In genomic region chr14:71672596-71672995, GRCh38 we compare ENCODE assay signal across 1 cellular context.
TF ChIP-seq lines count a peak whose summit lies in the region.

No MANE protein-coding gene starts in this region.

TF ChIP-seq in GM23338, 12 proteins besides CTCF, POLR2A, EP300 and RAD21 (continued from another document):
- TF ChIP-seq, protein P1, sequence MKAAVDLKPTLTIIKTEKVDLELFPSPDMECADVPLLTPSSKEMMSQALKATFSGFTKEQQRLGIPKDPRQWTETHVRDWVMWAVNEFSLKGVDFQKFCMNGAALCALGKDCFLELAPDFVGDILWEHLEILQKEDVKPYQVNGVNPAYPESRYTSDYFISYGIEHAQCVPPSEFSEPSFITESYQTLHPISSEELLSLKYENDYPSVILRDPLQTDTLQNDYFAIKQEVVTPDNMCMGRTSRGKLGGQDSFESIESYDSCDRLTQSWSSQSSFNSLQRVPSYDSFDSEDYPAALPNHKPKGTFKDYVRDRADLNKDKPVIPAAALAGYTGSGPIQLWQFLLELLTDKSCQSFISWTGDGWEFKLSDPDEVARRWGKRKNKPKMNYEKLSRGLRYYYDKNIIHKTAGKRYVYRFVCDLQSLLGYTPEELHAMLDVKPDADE (IDR thresholded peaks at IDR 0.05): no peak
- TF ChIP-seq STAT1 (IDR thresholded peaks at IDR 0.05; ENCODE audit: unreplicated experiment) (no peak), NANOG (IDR thresholded peaks at IDR 0.05; ENCODE audit: borderline replicate concordance) (no peak), CREB1 (CRISPR knock-in tag; IDR thresholded peaks at IDR 0.05; ENCODE audit: low read depth) (no peak), ZNF331 (CRISPR knock-in tag; IDR thresholded peaks at IDR 0.05; ENCODE audit: low read depth) (no peak), POLR2AphosphoS5 (IDR thresholded peaks at IDR 0.05; ENCODE audit: low read depth) (no peak), EZH2 (IDR thresholded peaks at IDR 0.05; ENCODE audit: low read depth, unreplicated experiment) (no peak)
TF ChIP-seq in GM23338: peak in this region for 0.
